Comparison of ENCODE assay signal across 1 cellular context in genomic region chr5:173196133-173196952, GRCh38.
TF ChIP-seq lines count a peak whose summit lies in the region.

No MANE protein-coding gene starts in this region.

TF ChIP-seq in HepG2, 621 proteins besides CTCF, POLR2A, EP300 and RAD21 (continued from another document and continues in another):
- TF ChIP-seq ZNF18 (CRISPR knock-in tag; IDR thresholded peaks at IDR 0.05; ENCODE audit: insufficient replicate concordance) (no peak), YY1 (IDR thresholded peaks at IDR 0.05; ENCODE audit: insufficient read depth, insufficient replicate concordance, low read depth, low read length) (peak; percentile 21), ZFP90 (CRISPR knock-in tag; IDR thresholded peaks at IDR 0.05; ENCODE audit: borderline replicate concordance) (no peak), CCAR2 (optimal IDR thresholded peaks at IDR 0.05; ENCODE audit: low read depth, low read length) (no peak), MLX (CRISPR knock-in tag; IDR thresholded peaks at IDR 0.05) (peak; percentile 20; the same call in 1 of the 2 replicates), NFAT5 (CRISPR knock-in tag; IDR thresholded peaks at IDR 0.05) (no peak), ZMYM4 (CRISPR knock-in tag; IDR thresholded peaks at IDR 0.05) (0 out of 2 replicates have a peak, but pooled peaks have one; percentile 12), ZBTB38 (CRISPR knock-in tag; IDR thresholded peaks at IDR 0.05) (0 out of 2 replicates have a peak, but pooled peaks have one; percentile 17), PHF5A (CRISPR knock-in tag; IDR thresholded peaks at IDR 0.05; ENCODE audit: low read depth, unreplicated experiment) (no peak), FOXA3 (CRISPR knock-in tag; IDR thresholded peaks at IDR 0.05) (peak; percentile 25), ARID2 (CRISPR knock-in tag; IDR thresholded peaks at IDR 0.05; ENCODE audit: borderline replicate concordance) (0 out of 2 replicates have a peak, but pooled peaks have one; percentile 55), TFAP4 (IDR thresholded peaks at IDR 0.05; ENCODE audit: borderline replicate concordance, low read depth) (peak; percentile 85; the same call in 1 of the 2 replicates), ZNF687 (CRISPR knock-in tag; IDR thresholded peaks at IDR 0.05) (peak; percentile 70), ZSCAN21 (CRISPR knock-in tag; IDR thresholded peaks at IDR 0.05; ENCODE audit: borderline replicate concordance) (0 out of 2 replicates have a peak, but pooled peaks have one; percentile 22), DMTF1 (CRISPR knock-in tag; IDR thresholded peaks at IDR 0.05) (no peak), GFI1 (CRISPR knock-in tag; IDR thresholded peaks at IDR 0.05; ENCODE audit: borderline replicate concordance) (no peak), MYNN (CRISPR knock-in tag; IDR thresholded peaks at IDR 0.05; ENCODE audit: low read depth) (no peak), REPIN1 (CRISPR knock-in tag; IDR thresholded peaks at IDR 0.05; ENCODE audit: borderline replicate concordance, low read depth) (peak; percentile 45; the same call in 1 of the 2 replicates), ZNF615 (CRISPR knock-in tag; IDR thresholded peaks at IDR 0.05; ENCODE audit: borderline replicate concordance) (no peak), CEBPG (CRISPR knock-in tag; IDR thresholded peaks at IDR 0.05) (no peak), MZF1 (CRISPR knock-in tag; IDR thresholded peaks at IDR 0.05; ENCODE audit: borderline replicate concordance) (no peak), ELF1 (CRISPR knock-in tag; IDR thresholded peaks at IDR 0.05) (0 out of 2 replicates have a peak, but pooled peaks have one; percentile 14), ZNF326 (CRISPR knock-in tag; IDR thresholded peaks at IDR 0.05; ENCODE audit: borderline replicate concordance) (no peak), TCF7 (IDR thresholded peaks at IDR 0.05; ENCODE audit: low read depth) (peak; percentile 77), E2F1 (CRISPR knock-in tag; IDR thresholded peaks at IDR 0.05) (no peak), TRIM22 (IDR thresholded peaks at IDR 0.05) (no peak), HMGXB4 (CRISPR knock-in tag; IDR thresholded peaks at IDR 0.05; ENCODE audit: borderline replicate concordance in 1 of 2, low read depth in 1 of 2) (peak in 1 of 2 experiments; percentile 39; a peak in 1 of 4 replicates), MTA3 (CRISPR knock-in tag; IDR thresholded peaks at IDR 0.05) (no peak), ZNF562 (CRISPR knock-in tag; IDR thresholded peaks at IDR 0.05; ENCODE audit: borderline replicate concordance) (no peak), ONECUT2 (CRISPR knock-in tag; IDR thresholded peaks at IDR 0.05) (no peak), ZNF121 (CRISPR knock-in tag; IDR thresholded peaks at IDR 0.05) (0 out of 2 replicates have a peak, but pooled peaks have one; percentile 20), ZNF567 (CRISPR knock-in tag; IDR thresholded peaks at IDR 0.05; ENCODE audit: borderline replicate concordance) (no peak), HDAC1 (CRISPR knock-in tag; IDR thresholded peaks at IDR 0.05) (peak; percentile 60), ZBTB44 (CRISPR knock-in tag; IDR thresholded peaks at IDR 0.05) (no peak)
